1 cellular context compared by ENCODE assay signal in the genomic region with DNA sequence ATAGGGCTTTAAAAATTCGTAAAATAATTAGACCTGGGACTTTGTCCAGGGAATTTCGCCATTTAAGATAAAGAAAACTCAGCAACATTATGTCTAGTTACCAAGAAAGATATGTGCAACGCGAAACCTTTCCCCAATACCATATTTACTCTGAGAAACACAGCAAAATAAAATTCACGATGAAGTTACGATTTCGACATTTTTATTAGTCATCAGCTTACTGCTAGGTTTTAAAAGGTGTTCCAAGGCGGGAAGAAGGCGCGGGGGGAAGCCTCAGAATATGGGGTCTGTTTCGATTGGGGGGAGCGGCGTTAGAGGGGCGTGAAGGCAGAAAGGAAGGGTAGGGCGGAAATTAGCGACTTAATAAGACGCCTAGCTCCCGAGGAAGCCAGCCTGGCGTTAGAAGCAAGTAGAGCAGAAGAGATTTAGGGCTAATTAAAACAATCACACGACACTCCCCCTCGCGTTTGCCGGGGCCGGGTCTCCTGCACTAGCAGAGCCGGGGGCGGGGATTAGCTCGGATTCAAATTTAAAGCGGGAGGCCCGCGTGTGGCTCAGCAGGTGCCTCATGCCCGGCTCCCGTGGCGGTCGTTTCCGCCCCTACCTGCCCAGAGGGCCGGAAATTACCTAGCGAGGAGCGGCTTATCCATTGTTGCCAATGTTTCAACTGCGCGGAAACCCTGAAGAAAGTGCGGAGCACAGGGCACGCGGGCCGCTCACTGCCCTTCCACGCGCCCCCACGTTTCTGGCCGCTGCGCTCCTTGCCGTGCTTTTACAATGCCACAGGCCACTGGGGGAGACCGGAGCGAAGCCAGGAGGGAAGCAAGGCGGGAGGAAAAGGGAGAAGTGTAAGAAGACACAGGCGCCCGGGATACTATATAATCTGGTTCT.
A peak's percentile ranks its signal among the peaks of the same experiment; 100 is the strongest.
TF ChIP-seq lines count a peak whose summit lies in the region.

No MANE protein-coding gene starts in this region.

TF ChIP-seq in K562, 482 proteins besides CTCF, POLR2A, EP300 and RAD21 (continued from another document and continues in another):
- TF ChIP-seq, protein P1, sequence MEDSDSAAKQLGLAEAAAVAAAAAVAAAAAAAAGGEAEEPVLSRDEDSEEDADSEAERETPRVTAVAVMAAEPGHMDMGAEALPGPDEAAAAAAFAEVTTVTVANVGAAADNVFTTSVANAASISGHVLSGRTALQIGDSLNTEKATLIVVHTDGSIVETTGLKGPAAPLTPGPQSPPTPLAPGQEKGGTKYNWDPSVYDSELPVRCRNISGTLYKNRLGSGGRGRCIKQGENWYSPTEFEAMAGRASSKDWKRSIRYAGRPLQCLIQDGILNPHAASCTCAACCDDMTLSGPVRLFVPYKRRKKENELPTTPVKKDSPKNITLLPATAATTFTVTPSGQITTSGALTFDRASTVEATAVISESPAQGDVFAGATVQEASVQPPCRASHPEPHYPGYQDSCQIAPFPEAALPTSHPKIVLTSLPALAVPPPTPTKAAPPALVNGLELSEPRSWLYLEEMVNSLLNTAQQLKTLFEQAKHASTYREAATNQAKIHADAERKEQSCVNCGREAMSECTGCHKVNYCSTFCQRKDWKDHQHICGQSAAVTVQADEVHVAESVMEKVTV (CRISPR knock-in tag; IDR thresholded peaks at IDR 0.05): no peak
- TF ChIP-seq FOXJ2 (tag; IDR thresholded peaks at IDR 0.05) (no peak; the same call in none of the 2 replicates), GATA2 (CRISPR knock-in tag; IDR thresholded peaks at IDR 0.05) (0 out of 2 replicates have a peak, but pooled peaks have one; percentile 8), EP400 (IDR thresholded peaks at IDR 0.05) (peak; percentile 98), TARDBP (IDR thresholded peaks at IDR 0.05) (0 out of 2 replicates have a peak, but pooled peaks have one; percentile 53), MEIS2 (IDR thresholded peaks at IDR 0.05; ENCODE audit: partially characterized antibody) (no peak), KAT7 (CRISPR knock-in tag; IDR thresholded peaks at IDR 0.05; ENCODE audit: borderline replicate concordance) (peak; percentile 89; the same call in 1 of the 2 replicates), DIDO1 (tag; IDR thresholded peaks at IDR 0.05; ENCODE audit: low read depth) (0 out of 2 replicates have a peak, but pooled peaks have one; percentile 11), EWSR1 (IDR thresholded peaks at IDR 0.05; ENCODE audit: borderline replicate concordance, low read depth, partially characterized antibody) (no peak), E4F1 (CRISPR knock-in tag; IDR thresholded peaks at IDR 0.05; ENCODE audit: borderline replicate concordance) (no peak), NFXL1 (CRISPR knock-in tag; IDR thresholded peaks at IDR 0.05) (peak; percentile 25; the same call in 1 of the 2 replicates), HBP1 (CRISPR knock-in tag; IDR thresholded peaks at IDR 0.05) (peak; percentile 75; the same call in 1 of the 2 replicates), MED1 (CRISPR knock-in tag; IDR thresholded peaks at IDR 0.05; ENCODE audit: borderline replicate concordance) (no peak), ZNF311 (CRISPR knock-in tag; IDR thresholded peaks at IDR 0.05) (no peak), PCBP2 (IDR thresholded peaks at IDR 0.05; ENCODE audit: low read depth, low read length, poor library complexity, severe bottlenecking) (no peak), RAD51 (IDR thresholded peaks at IDR 0.05; ENCODE audit: borderline replicate concordance, low read depth) (no peak), CXXC5 (CRISPR knock-in tag; IDR thresholded peaks at IDR 0.05) (peak; percentile 72), ZNF384 (IDR thresholded peaks at IDR 0.05; ENCODE audit: low read depth, low read length) (no peak), JUND (IDR thresholded peaks at IDR 0.05; ENCODE audit: borderline replicate concordance, low read depth, low read length) (0 out of 2 replicates have a peak, but pooled peaks have one; percentile 21), JUND (tag; IDR thresholded peaks at IDR 0.05; ENCODE audit: borderline replicate concordance, low read depth, low read length) (peak; percentile 6; the same call in 1 of the 3 replicates), CREBBP (IDR thresholded peaks at IDR 0.05; ENCODE audit: low read depth, low read length) (no peak), IRF2 (CRISPR knock-in tag; IDR thresholded peaks at IDR 0.05) (no peak), CBFB (CRISPR knock-in tag; IDR thresholded peaks at IDR 0.05) (peak; percentile 97), HDAC1 (IDR thresholded peaks at IDR 0.05) (peak in 1 of 2 experiments; percentile 99; a peak in 2 of 4 replicates), STAG1 (CRISPR knock-in tag; IDR thresholded peaks at IDR 0.05; ENCODE audit: borderline replicate concordance) (peak; percentile 55; the same call in 1 of the 2 replicates), ZKSCAN3 (CRISPR knock-in tag; IDR thresholded peaks at IDR 0.05) (no peak), ZNF124 (CRISPR knock-in tag; IDR thresholded peaks at IDR 0.05) (no peak), PKNOX1 (IDR thresholded peaks at IDR 0.05) (no peak), MCM5 (IDR thresholded peaks at IDR 0.05; ENCODE audit: low read depth) (no peak), PHB (CRISPR knock-in tag; IDR thresholded peaks at IDR 0.05) (peak; percentile 92; the same call in 1 of the 2 replicates), PML (IDR thresholded peaks at IDR 0.05; ENCODE audit: low read length) (peak; percentile 85)
- TF ChIP-seq, protein P2, sequence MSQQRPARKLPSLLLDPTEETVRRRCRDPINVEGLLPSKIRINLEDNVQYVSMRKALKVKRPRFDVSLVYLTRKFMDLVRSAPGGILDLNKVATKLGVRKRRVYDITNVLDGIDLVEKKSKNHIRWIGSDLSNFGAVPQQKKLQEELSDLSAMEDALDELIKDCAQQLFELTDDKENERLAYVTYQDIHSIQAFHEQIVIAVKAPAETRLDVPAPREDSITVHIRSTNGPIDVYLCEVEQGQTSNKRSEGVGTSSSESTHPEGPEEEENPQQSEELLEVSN (IDR thresholded peaks at IDR 0.05; ENCODE audit: borderline replicate concordance in 1 of 2, extremely low read depth in 1 of 2, insufficient read depth in 1 of 2, insufficient read length in 1 of 2, low read depth in 1 of 2, low read length in 1 of 2, poor library complexity in 1 of 2, severe bottlenecking in 1 of 2): peak; percentile 90 to 93
- TF ChIP-seq, protein P3, sequence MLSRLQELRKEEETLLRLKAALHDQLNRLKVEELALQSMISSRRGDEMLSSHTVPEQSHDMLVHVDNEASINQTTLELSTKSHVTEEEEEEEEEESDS (CRISPR knock-in tag; IDR thresholded peaks at IDR 0.05): no peak
- TF ChIP-seq, protein P4, sequence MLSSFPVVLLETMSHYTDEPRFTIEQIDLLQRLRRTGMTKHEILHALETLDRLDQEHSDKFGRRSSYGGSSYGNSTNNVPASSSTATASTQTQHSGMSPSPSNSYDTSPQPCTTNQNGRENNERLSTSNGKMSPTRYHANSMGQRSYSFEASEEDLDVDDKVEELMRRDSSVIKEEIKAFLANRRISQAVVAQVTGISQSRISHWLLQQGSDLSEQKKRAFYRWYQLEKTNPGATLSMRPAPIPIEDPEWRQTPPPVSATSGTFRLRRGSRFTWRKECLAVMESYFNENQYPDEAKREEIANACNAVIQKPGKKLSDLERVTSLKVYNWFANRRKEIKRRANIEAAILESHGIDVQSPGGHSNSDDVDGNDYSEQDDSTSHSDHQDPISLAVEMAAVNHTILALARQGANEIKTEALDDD (IDR thresholded peaks at IDR 0.05): no peak; the same call in none of the 2 replicates
- TF ChIP-seq, protein P5, sequence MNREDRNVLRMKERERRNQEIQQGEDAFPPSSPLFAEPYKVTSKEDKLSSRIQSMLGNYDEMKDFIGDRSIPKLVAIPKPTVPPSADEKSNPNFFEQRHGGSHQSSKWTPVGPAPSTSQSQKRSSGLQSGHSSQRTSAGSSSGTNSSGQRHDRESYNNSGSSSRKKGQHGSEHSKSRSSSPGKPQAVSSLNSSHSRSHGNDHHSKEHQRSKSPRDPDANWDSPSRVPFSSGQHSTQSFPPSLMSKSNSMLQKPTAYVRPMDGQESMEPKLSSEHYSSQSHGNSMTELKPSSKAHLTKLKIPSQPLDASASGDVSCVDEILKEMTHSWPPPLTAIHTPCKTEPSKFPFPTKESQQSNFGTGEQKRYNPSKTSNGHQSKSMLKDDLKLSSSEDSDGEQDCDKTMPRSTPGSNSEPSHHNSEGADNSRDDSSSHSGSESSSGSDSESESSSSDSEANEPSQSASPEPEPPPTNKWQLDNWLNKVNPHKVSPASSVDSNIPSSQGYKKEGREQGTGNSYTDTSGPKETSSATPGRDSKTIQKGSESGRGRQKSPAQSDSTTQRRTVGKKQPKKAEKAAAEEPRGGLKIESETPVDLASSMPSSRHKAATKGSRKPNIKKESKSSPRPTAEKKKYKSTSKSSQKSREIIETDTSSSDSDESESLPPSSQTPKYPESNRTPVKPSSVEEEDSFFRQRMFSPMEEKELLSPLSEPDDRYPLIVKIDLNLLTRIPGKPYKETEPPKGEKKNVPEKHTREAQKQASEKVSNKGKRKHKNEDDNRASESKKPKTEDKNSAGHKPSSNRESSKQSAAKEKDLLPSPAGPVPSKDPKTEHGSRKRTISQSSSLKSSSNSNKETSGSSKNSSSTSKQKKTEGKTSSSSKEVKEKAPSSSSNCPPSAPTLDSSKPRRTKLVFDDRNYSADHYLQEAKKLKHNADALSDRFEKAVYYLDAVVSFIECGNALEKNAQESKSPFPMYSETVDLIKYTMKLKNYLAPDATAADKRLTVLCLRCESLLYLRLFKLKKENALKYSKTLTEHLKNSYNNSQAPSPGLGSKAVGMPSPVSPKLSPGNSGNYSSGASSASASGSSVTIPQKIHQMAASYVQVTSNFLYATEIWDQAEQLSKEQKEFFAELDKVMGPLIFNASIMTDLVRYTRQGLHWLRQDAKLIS (CRISPR knock-in tag; IDR thresholded peaks at IDR 0.05): peak; percentile 84
- TF ChIP-seq, protein P6, sequence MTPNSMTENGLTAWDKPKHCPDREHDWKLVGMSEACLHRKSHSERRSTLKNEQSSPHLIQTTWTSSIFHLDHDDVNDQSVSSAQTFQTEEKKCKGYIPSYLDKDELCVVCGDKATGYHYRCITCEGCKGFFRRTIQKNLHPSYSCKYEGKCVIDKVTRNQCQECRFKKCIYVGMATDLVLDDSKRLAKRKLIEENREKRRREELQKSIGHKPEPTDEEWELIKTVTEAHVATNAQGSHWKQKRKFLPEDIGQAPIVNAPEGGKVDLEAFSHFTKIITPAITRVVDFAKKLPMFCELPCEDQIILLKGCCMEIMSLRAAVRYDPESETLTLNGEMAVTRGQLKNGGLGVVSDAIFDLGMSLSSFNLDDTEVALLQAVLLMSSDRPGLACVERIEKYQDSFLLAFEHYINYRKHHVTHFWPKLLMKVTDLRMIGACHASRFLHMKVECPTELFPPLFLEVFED (CRISPR knock-in tag; conservative IDR thresholded peaks at IDR 0.05): peak; percentile 81; the same call in 1 of the 2 replicates
